Comparison of ENCODE assay signal across 8 cellular contexts in the genomic region with DNA sequence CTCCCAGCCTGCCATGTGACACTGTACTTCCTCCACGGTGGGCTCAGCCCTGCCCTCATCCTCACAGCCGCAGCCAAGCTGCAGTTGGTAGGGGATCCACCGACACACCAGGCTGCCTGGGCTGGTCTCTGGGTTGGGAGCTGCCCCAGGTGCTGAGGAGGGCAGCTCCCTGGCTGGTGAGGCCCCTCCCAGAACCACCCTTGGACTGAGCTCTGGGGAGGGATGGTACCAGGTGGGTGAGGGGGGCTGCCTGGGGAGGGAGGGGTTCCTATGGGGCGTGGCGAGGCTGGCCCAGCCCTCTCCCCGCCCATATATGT. TPM values are rescaled to one million over a fixed set of nuclear protein-coding genes. Genes with fewer than 3 reads are reported as not detected.
DNase-seq lines count a peak whose midpoint lies in the region; ATAC-seq, FAIRE-seq and TF ChIP-seq lines count a peak whose summit lies in the region.

No MANE protein-coding gene starts in this region.

- ATAC-seq in sciatic nerve (no peak), GM19324 (IDR thresholded peaks at IDR 0.05; ENCODE audit: low FRiP score, unreplicated experiment) (no peak), GM19328 (IDR thresholded peaks at IDR 0.05; ENCODE audit: unreplicated experiment) (no peak), HG02870 (IDR thresholded peaks at IDR 0.05; ENCODE audit: unreplicated experiment) (no peak)

- peak overlapping the region; percentile 33 for H3K27ac ChIP-seq in VCaP

- DNase-seq in H54 (ENCODE audit: insufficient read length, low spot score), result peak; percentile 42
- DNase-seq in glomerular visceral epithelial cell (ENCODE audit: extremely low spot score), result peak; percentile 63
- peak; percentile 59 for DNase-seq in sciatic nerve (ENCODE audit: low spot score)
- no peak for DNase-seq in cortex of kidney (lab: John Stamatoyannopoulos, UW)

- no peak for TF ChIP-seq POLR2A in H54 (IDR thresholded peaks at IDR 0.05; ENCODE audit: low read depth, low read length)

- FAIRE-seq in H54 (lab: Jason Lieb, UNC), result no peak

- intact Hi-C loops in sciatic nerve (cut with DNase I), result no loop called here

- TF ChIP-seq CTCF in VCaP (conservative IDR thresholded peaks at IDR 0.05), result no peak

RNA-seq across cellular contexts. Expression of gene TNFRSF6B, which starts 0.2 kb away (rescaled TPM):
- total RNA-seq in sciatic nerve, result 6.1 TPM

RNA-seq across cellular contexts. Expression of gene ARFRP1, which starts 11.5 kb away (rescaled TPM):
- 49.1 TPM for total RNA-seq in sciatic nerve

RNA-seq across cellular contexts. Expression of gene ZGPAT, which starts 11.6 kb away (rescaled TPM):
- total RNA-seq in sciatic nerve, result 23.8 TPM

RNA-seq across cellular contexts. Expression of gene RTEL1, which starts 38.2 kb away (rescaled TPM):
- 34.1 TPM for total RNA-seq in sciatic nerve

RNA-seq across cellular contexts. Expression of gene LIME1, which starts 40.2 kb away (rescaled TPM):
- 8.1 TPM for total RNA-seq in sciatic nerve
